17 cellular contexts compared by ENCODE assay signal in the genomic region with DNA sequence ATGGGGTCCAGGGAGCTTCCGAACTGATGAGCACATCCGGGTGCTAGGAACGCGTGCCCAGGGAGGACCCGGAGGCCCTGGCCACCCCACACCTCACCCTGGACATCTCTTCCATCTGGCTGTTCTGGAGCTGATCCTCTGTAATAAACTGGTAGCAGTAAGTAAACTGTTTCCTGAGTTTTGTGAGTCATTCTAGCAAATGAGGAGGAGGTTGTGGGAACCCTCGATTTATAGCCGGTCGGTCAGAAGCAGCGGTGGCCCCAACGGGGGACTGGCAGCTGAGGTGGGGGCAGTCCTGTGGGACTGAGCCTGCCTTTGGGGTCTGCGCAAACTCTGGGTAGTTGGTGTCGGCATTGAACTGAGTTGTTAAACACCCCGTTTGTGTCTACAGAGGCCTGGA. TPM values are rescaled to one million over a fixed set of nuclear protein-coding genes. Genes with fewer than 3 reads are reported as not detected.
DNase-seq lines count a peak whose midpoint lies in the region; TF ChIP-seq lines count a peak whose summit lies in the region.
"Had no signal": no experiment of that assay in that cellular context is flagged by ENCODE, and none has a peak within 500 bp of the region (broad histone marks: within the 10 kb centered on the region; RNA-seq: fewer than 3 reads in every experiment).

No MANE protein-coding gene starts in this region.

- H3K9me2 ChIP-seq in hepatocyte (replicated peaks; ENCODE audit: insufficient read depth): no peaks in the 10 kb centered on the region

- in situ Hi-C loops in mammary epithelial cell (cut with MboI; ENCODE audit: low sequenced_read_pairs in 2 of 2) (no loop called here), GM13976 (cut with MboI; ENCODE audit: low sequenced_read_pairs, unreplicated experiment) (no loop called here)

- peaks cover 10% of the 10 kb centered on the region for H3K4me1 Mint-ChIP-seq in activated naive CD4-positive, alpha-beta T cell treated with anti-CD3 and anti-CD28 coated beads, Interleukin-2, amount 50 U/mL, for 24 hours
- peaks cover 25% of the 10 kb centered on the region for H3K4me1 Mint-ChIP-seq in activated naive CD4-positive, alpha-beta T cell treated with anti-CD3 and anti-CD28 coated beads, Interleukin-2, amount 10 ng/mL, durations not matched to agents 7 days and 5 days

- H3K9ac ChIP-seq in mammary epithelial cell (ENCODE audit: insufficient read depth, low read length): no peak overlapping the region

- TF ChIP-seq POLR2A in NB4 (IDR thresholded peaks at IDR 0.05; ENCODE audit: extremely low read depth, insufficient read length): no peak

- no peak for TF ChIP-seq CTCF in NB4 (IDR thresholded peaks at IDR 0.05; ENCODE audit: low read depth, low read length)
- no peak for TF ChIP-seq CTCF in hepatocyte (IDR thresholded peaks at IDR 0.05; ENCODE audit: poor library complexity)
- TF ChIP-seq CTCF in mammary epithelial cell (conservative IDR thresholded peaks at IDR 0.05 in 1 of 2, IDR thresholded peaks at IDR 0.05 in 1 of 2; ENCODE audit: extremely low read depth in 1 of 2, insufficient read depth in 1 of 2, low read depth in 1 of 2, low read length in 2 of 2): no peak
- no peak for TF ChIP-seq CTCF in GM13976 (IDR thresholded peaks at IDR 0.05; ENCODE audit: borderline replicate concordance, control extremely low read depth, extremely low read depth, insufficient read depth, missing control alignments)
- TF ChIP-seq CTCF in tibial artery (IDR thresholded peaks at IDR 0.05): no peak

- no peaks in the 10 kb centered on the region for H3K79me2 ChIP-seq in hepatocyte
- no peaks in the 10 kb centered on the region for H3K79me2 ChIP-seq in mammary epithelial cell (ENCODE audit: insufficient read depth, low read length)

- no peak overlapping the region for H3K4me2 ChIP-seq in hepatocyte
- no peak overlapping the region for H3K4me2 ChIP-seq in mammary epithelial cell (ENCODE audit: insufficient read depth, low read depth, low read length)
- H3K4me2 ChIP-seq: PC-9 had no signal

- H3K27ac ChIP-seq in hepatocyte (peak overlapping the region; percentile 18), mammary epithelial cell (ENCODE audit: insufficient read depth, low read depth, low read length) (no peak overlapping the region), tibial artery (no peak overlapping the region)
- H3K27ac ChIP-seq: PC-9 had no signal

- H3K27me3 Mint-ChIP-seq in activated naive CD4-positive, alpha-beta T cell treated with anti-CD3 and anti-CD28 coated beads, Interleukin-2, amount 50 U/mL, for 24 hours: no peaks in the 10 kb centered on the region
- peaks cover 29% of the 10 kb centered on the region for H3K27me3 Mint-ChIP-seq in activated naive CD4-positive, alpha-beta T cell treated with anti-CD3 and anti-CD28 coated beads, Interleukin-2, amount 10 ng/mL, durations not matched to agents 7 days and 5 days
- H3K27me3 Mint-ChIP-seq: CD4-positive, CD25-positive, alpha-beta regulatory T cell had no signal

- H3K4me3 ChIP-seq in NB4 (ENCODE audit: low read depth, low read length) (no peak overlapping the region), hepatocyte (no peak overlapping the region), mammary epithelial cell (replicated peaks in 1 of 3; ENCODE audit: insufficient read depth in 1 of 3, low read depth in 2 of 3, low read length in 3 of 3) (no peak overlapping the region), tibial artery (no peak overlapping the region)
- H3K4me3 ChIP-seq: PC-9 had no signal

- H3K27ac Mint-ChIP-seq in activated naive CD4-positive, alpha-beta T cell treated with anti-CD3 and anti-CD28 coated beads, Interleukin-2, amount 50 U/mL, for 24 hours: peak overlapping the region; percentile 17
- H3K27ac Mint-ChIP-seq in activated naive CD4-positive, alpha-beta T cell treated with anti-CD3 and anti-CD28 coated beads, Interleukin-2, amount 10 ng/mL, durations not matched to agents 7 days and 5 days: no peak overlapping the region
- H3K27ac Mint-ChIP-seq: HFFc6 had no signal

- H3K4me3 Mint-ChIP-seq in activated naive CD4-positive, alpha-beta T cell treated with anti-CD3 and anti-CD28 coated beads, Interleukin-2, amount 50 U/mL, for 24 hours: no peak overlapping the region
- no peak overlapping the region for H3K4me3 Mint-ChIP-seq in activated naive CD4-positive, alpha-beta T cell treated with anti-CD3 and anti-CD28 coated beads, Interleukin-2, amount 10 ng/mL, durations not matched to agents 7 days and 5 days
- H3K4me3 Mint-ChIP-seq: CD4-positive, CD25-positive, alpha-beta regulatory T cell; HFFc6 had no signal

- H4K20me1 ChIP-seq in hepatocyte (ENCODE audit: insufficient read depth, poor library complexity, severe bottlenecking) (no peaks in the 10 kb centered on the region), mammary epithelial cell (ENCODE audit: insufficient read depth, low read length) (no peaks in the 10 kb centered on the region)

- H3K36me3 Mint-ChIP-seq in activated naive CD4-positive, alpha-beta T cell treated with anti-CD3 and anti-CD28 coated beads, Interleukin-2, amount 50 U/mL, for 24 hours: no peaks in the 10 kb centered on the region
- no peaks in the 10 kb centered on the region for H3K36me3 Mint-ChIP-seq in activated naive CD4-positive, alpha-beta T cell treated with anti-CD3 and anti-CD28 coated beads, Interleukin-2, amount 10 ng/mL, durations not matched to agents 7 days and 5 days
- H3K36me3 Mint-ChIP-seq: CD4-positive, CD25-positive, alpha-beta regulatory T cell had no signal

- dilution Hi-C loops in mammary epithelial cell (cut with HindIII; ENCODE audit: low sequenced_read_pairs): loop anchor here (5.0 kb wide), 2 partner anchors 101 to 259 kb away; no protein-coding TSS in a partner anchor

- H3K36me3 ChIP-seq in hepatocyte (replicated peaks; ENCODE audit: insufficient read depth, low read depth) (no peaks in the 10 kb centered on the region), mammary epithelial cell (ENCODE audit: insufficient read depth, low read length) (no peaks in the 10 kb centered on the region), tibial artery (no peaks in the 10 kb centered on the region)

- CTCF ChIA-PET in activated naive CD4-positive, alpha-beta T cell treated with anti-CD3 and anti-CD28 coated beads, Interleukin-2, amount 10 ng/mL, durations not matched to agents 7 days and 5 days (lab: Charles Lee): interaction anchor here (1.3 to 1.6 kb wide), 2 partner anchors 9 to 146 kb away, joined by 3 to 5 read pairs; no protein-coding TSS in a partner anchor
- CTCF ChIA-PET in mammary epithelial cell (lab: Charles Lee; ENCODE audit: low non-redundant PET): no interaction called here

- H3K4me1 ChIP-seq in hepatocyte (ENCODE audit: insufficient read depth) (peaks cover 14% of the 10 kb centered on the region), mammary epithelial cell (ENCODE audit: insufficient read depth, low read length) (peaks cover 6% of the 10 kb centered on the region), tibial artery (peaks cover 0 to 10% (median 8%) of the 10 kb centered on the region in 4 donors)

- 69% methylated on average over 13 of the region's 13 CpGs for WGBS in hepatocyte (ENCODE audit: low lambda C conversion rate, missing lambda C conversion rate)
- 89% methylated on average over 13 of the region's 13 CpGs for WGBS in mammary epithelial cell (ENCODE audit: low coverage, missing lambda C conversion rate)

- H3K9me3 ChIP-seq in hepatocyte (ENCODE audit: low read depth) (no peaks in the 10 kb centered on the region), mammary epithelial cell (replicated peaks; ENCODE audit: insufficient read depth, low read length) (no peaks in the 10 kb centered on the region), tibial artery (no peaks in the 10 kb centered on the region)

- H2AFZ ChIP-seq in hepatocyte (no peak overlapping the region), mammary epithelial cell (ENCODE audit: low read depth, low read length) (no peak overlapping the region)
- H2AFZ ChIP-seq: PC-9 had no signal

- intact Hi-C loops in mammary epithelial cell (cut with micrococcal nuclease): no loop called here
- intact Hi-C loops in tibial artery (cut with DNase I; ENCODE audit: low total_unique reads): no loop called here

- BruUV-seq in mammary epithelial cell (replicated peaks; lab: Mats Ljungman, UMichigan): no TSS peak

- no peaks in the 10 kb centered on the region for H3K9me3 Mint-ChIP-seq in activated naive CD4-positive, alpha-beta T cell treated with anti-CD3 and anti-CD28 coated beads, Interleukin-2, amount 50 U/mL, for 24 hours
- no peaks in the 10 kb centered on the region for H3K9me3 Mint-ChIP-seq in activated naive CD4-positive, alpha-beta T cell treated with anti-CD3 and anti-CD28 coated beads, Interleukin-2, amount 10 ng/mL, durations not matched to agents 7 days and 5 days
- H3K9me3 Mint-ChIP-seq: CD4-positive, CD25-positive, alpha-beta regulatory T cell; HFFc6 had no signal

- DNase-seq in activated naive CD4-positive, alpha-beta T cell treated with anti-CD3 and anti-CD28 coated beads, Interleukin-2, amount 10 ng/mL, durations not matched to agents 7 days and 5 days: no peak
- DNase-seq in NB4 (ENCODE audit: low read depth) (peak; percentile 72), hepatocyte (ENCODE audit: low spot score) (no peak), mammary epithelial cell (no peak), GM13976 (ENCODE audit: low spot score) (no peak), NCI-H345 (lab: John Stamatoyannopoulos, UW) (no peak), tibial artery (no peak)
- DNase-seq: CD4-positive, CD25-positive, alpha-beta regulatory T cell; GOT3; HFFc6; MM.1S; NCI-H1436; NCI-H2081; NCI-H69; NK-92 treated with Interleukin-12 subunit alpha and Interleukin-12 subunit beta, amount 100 ng/mL, for 24 hours; PC-9 had no signal

- H3K27me3 ChIP-seq in hepatocyte (no peaks in the 10 kb centered on the region), mammary epithelial cell (ENCODE audit: insufficient read depth, low read length) (no peaks in the 10 kb centered on the region), tibial artery (peaks cover 0 to 75% of the 10 kb centered on the region in 2 donors)

RNA-seq across cellular contexts. Expression of a gene that starts 15.4 kb away (rescaled TPM):
- 33.6 and 36.4 TPM in 2 replicates for total RNA-seq in hepatocyte
- polyA plus RNA-seq in hepatocyte: 35.2 and 42.5 TPM in 2 replicates
- total RNA-seq in mammary epithelial cell: 10 to 100 TPM; 39.2 to 43.4 TPM
- 48.8 TPM for polyA plus RNA-seq in mammary epithelial cell
- polyA minus RNA-seq in mammary epithelial cell: 47.1 TPM
